19 cellular contexts compared by ENCODE assay signal in genomic region chr10:28585076-28585475, GRCh38.
"Had no signal": no experiment of that assay in that cellular context is flagged by ENCODE, and none has a peak within 500 bp of the region (broad histone marks: within the 10 kb centered on the region; RNA-seq: fewer than 3 reads in every experiment).

No MANE protein-coding gene starts in this region.

- H3K4me2 ChIP-seq: hepatocyte, neural progenitor cell had no signal

- H2AFZ ChIP-seq: hepatocyte, neural progenitor cell had no signal

- H3K27ac ChIP-seq: ascending aorta, dorsolateral prefrontal cortex, gastroesophageal sphincter, hepatocyte, neural progenitor cell, sigmoid colon had no signal

- H3K4me3 Mint-ChIP-seq: activated B cell treated with CpG ODN at 0.5 μM for 24 hours; activated T-cell treated with anti-CD3 and anti-CD28 coated beads, Interleukin-2, amount 50 U/mL, for 72 hours; memory B cell; neural progenitor cell had no signal

- ATAC-seq: activated T-cell treated with anti-CD3 and anti-CD28 coated beads, Interleukin-2, amount 50 U/mL, for 72 hours; gastroesophageal sphincter; left ventricle myocardium superior had no signal

- H3K27me3 Mint-ChIP-seq: activated B cell treated with CpG ODN at 0.5 μM for 24 hours, memory B cell had no signal

- H3K27ac Mint-ChIP-seq: activated B cell treated with CpG ODN at 0.5 μM for 24 hours; activated T-cell treated with anti-CD3 and anti-CD28 coated beads, Interleukin-2, amount 50 U/mL, for 72 hours; neural progenitor cell had no signal

- H3K9me3 ChIP-seq: ascending aorta, gastroesophageal sphincter, sigmoid colon, stomach, testis had no signal

- H3K4me1 Mint-ChIP-seq: neural progenitor cell had no signal

- H3K9me3 Mint-ChIP-seq: activated B cell treated with CpG ODN at 0.5 μM for 24 hours; activated T-cell treated with anti-CD3 and anti-CD28 coated beads, Interleukin-2, amount 50 U/mL, for 72 hours; memory B cell; neural progenitor cell had no signal

- H3K4me1 ChIP-seq: neural progenitor cell had no signal

- H3K27me3 ChIP-seq: ascending aorta, dorsolateral prefrontal cortex, gastroesophageal sphincter, hepatocyte, neural progenitor cell, sigmoid colon, stomach, testis had no signal

- H3K9ac ChIP-seq: neural progenitor cell had no signal

- DNase-seq: activated B cell treated with CpG ODN at 0.5 μM for 24 hours; activated CD4-positive, alpha-beta T cell treated with anti-CD3 and anti-CD28 coated beads for 48 hours; activated CD8-positive, alpha-beta memory T cell treated with anti-CD3 and anti-CD28 coated beads, Interleukin-2, amount 50 U/mL, for 48 hours; activated T-cell treated with anti-CD3 and anti-CD28 coated beads, Interleukin-2, amount 50 U/mL, for 72 hours; dorsolateral prefrontal cortex; kidney glomerular epithelial cell; left ventricle myocardium superior; sigmoid colon; stimulated activated CD4-positive, alpha-beta T cell treated with anti-CD3 and anti-CD28 coated beads, Interleukin-1b, Interleukin-23, amount 100 ng/mL, for 48 hours; stomach; testis had no signal

- H3K4me3 ChIP-seq: ascending aorta, dorsolateral prefrontal cortex, gastroesophageal sphincter, hepatocyte, neural progenitor cell, sigmoid colon, stomach, testis had no signal

- FAIRE-seq: bronchial epithelial cell, endometrium, TTC549 had no signal
